In genomic region chr11:33016654-33017053, GRCh38 we compare ENCODE assay signal across 9 cellular contexts. TPM values are rescaled to one million over a fixed set of nuclear protein-coding genes. Genes with fewer than 3 reads are reported as not detected.
DNase-seq lines count a peak whose midpoint lies in the region; ATAC-seq, FAIRE-seq and TF ChIP-seq lines count a peak whose summit lies in the region.
"Had no signal": no experiment of that assay in that cellular context is flagged by ENCODE, and none has a peak within 500 bp of the region (broad histone marks: within the 10 kb centered on the region; RNA-seq: fewer than 3 reads in every experiment).

No MANE protein-coding gene starts in this region.

- peak overlapping the region in 1 of 2 donors; percentile 59 for H3K27ac ChIP-seq in kidney (ENCODE audit: low read depth in 2 of 2, low read length in 2 of 2)
- H3K27ac ChIP-seq in stomach smooth muscle (ENCODE audit: low read length): peak overlapping the region; percentile 46
- H3K27ac ChIP-seq: C4-2B had no signal

- peaks cover 4% of the 10 kb centered on the region for H3K36me3 Mint-ChIP-seq in activated CD4-positive, alpha-beta T cell treated with anti-CD3 and anti-CD28 coated beads, Interleukin-2, amount 10 ng/mL, durations not matched to agents 7 days and 5 days (ENCODE audit: low read depth)
- H3K36me3 Mint-ChIP-seq in activated naive CD8-positive, alpha-beta T cell: no peaks in the 10 kb centered on the region

- no peaks in the 10 kb centered on the region for H3K9me3 Mint-ChIP-seq in activated CD4-positive, alpha-beta T cell treated with anti-CD3 and anti-CD28 coated beads, Interleukin-2, amount 10 ng/mL, durations not matched to agents 7 days and 5 days
- no peaks in the 10 kb centered on the region for H3K9me3 Mint-ChIP-seq in activated naive CD8-positive, alpha-beta T cell (ENCODE audit: low read depth)

- H3K27ac Mint-ChIP-seq in activated CD4-positive, alpha-beta T cell treated with anti-CD3 and anti-CD28 coated beads, Interleukin-2, amount 10 ng/mL, durations not matched to agents 7 days and 5 days: no peak overlapping the region
- peak overlapping the region; percentile 41 for H3K27ac Mint-ChIP-seq in activated naive CD8-positive, alpha-beta T cell

- peaks cover 0 to 3% of the 10 kb centered on the region in 2 donors for H3K4me1 ChIP-seq in kidney (ENCODE audit: control insufficient read depth in 1 of 2, insufficient read depth in 1 of 2, low read depth in 1 of 2, low read length in 2 of 2)
- peaks cover 10% of the 10 kb centered on the region for H3K4me1 ChIP-seq in stomach smooth muscle (ENCODE audit: control insufficient read depth, insufficient read depth, low read length)

- no peaks in the 10 kb centered on the region for H3K36me3 ChIP-seq in kidney (ENCODE audit: control insufficient read depth in 1 of 2, insufficient read depth in 2 of 2, low read length in 2 of 2)
- no peaks in the 10 kb centered on the region for H3K36me3 ChIP-seq in stomach smooth muscle (ENCODE audit: control insufficient read depth in 2 of 2, insufficient read depth in 2 of 2, low read length in 2 of 2)

- H3K9ac ChIP-seq in kidney (ENCODE audit: low read length in 2 of 2): peak overlapping the region in 1 of 2 donors; percentile 16
- H3K9ac ChIP-seq in stomach smooth muscle (ENCODE audit: low read length in 2 of 2): peak overlapping the region; percentile 49 to 68

- POLR2A ChIA-PET in activated CD4-positive, alpha-beta T cell treated with anti-CD3 and anti-CD28 coated beads, Interleukin-2, amount 10 ng/mL, durations not matched to agents 7 days and 5 days (lab: Charles Lee): no interaction called here

- DNase-seq in activated CD4-positive, alpha-beta T cell treated with anti-CD3 and anti-CD28 coated beads, Interleukin-2, amount 10 ng/mL, durations not matched to agents 7 days and 5 days: no peak
- DNase-seq in activated CD4-positive, alpha-beta T cell treated with anti-CD3 and anti-CD28 coated beads for 4 hours: no peak
- DNase-seq in kidney (no peak), anterior cingulate cortex (lab: John Stamatoyannopoulos, UW) (no peak)

- no peak for TF ChIP-seq CTCF in kidney (IDR thresholded peaks at IDR 0.05; ENCODE audit: borderline replicate concordance, extremely low read depth, insufficient read depth)

- ATAC-seq in HG02840 (IDR thresholded peaks at IDR 0.05; ENCODE audit: low FRiP score, unreplicated experiment) (no peak), HG03460 (IDR thresholded peaks at IDR 0.05; ENCODE audit: unreplicated experiment) (no peak)

- peak overlapping the region; percentile 47 to 71 for H3K4me3 ChIP-seq in kidney (ENCODE audit: low read length in 2 of 2)
- peak overlapping the region; percentile 81 to 82 for H3K4me3 ChIP-seq in stomach smooth muscle (ENCODE audit: low read length in 2 of 2)

- CTCF ChIA-PET in activated CD4-positive, alpha-beta T cell treated with anti-CD3 and anti-CD28 coated beads, Interleukin-2, amount 10 ng/mL, durations not matched to agents 7 days and 5 days (lab: Charles Lee): interaction anchor here (1.1 to 1.6 kb wide), 2 partner anchors 15 to 23 kb away, joined by 3 to 5 read pairs; partner anchors contain the start of gene TCP11L1

- H3K4me3 Mint-ChIP-seq in activated CD4-positive, alpha-beta T cell treated with anti-CD3 and anti-CD28 coated beads, Interleukin-2, amount 10 ng/mL, durations not matched to agents 7 days and 5 days: peak overlapping the region; percentile 74
- H3K4me3 Mint-ChIP-seq in activated naive CD8-positive, alpha-beta T cell: peak overlapping the region; percentile 89

- FAIRE-seq in kidney (lab: Jason Lieb, UNC): no peak

- no peaks in the 10 kb centered on the region for H3K9me3 ChIP-seq in kidney (ENCODE audit: control insufficient read depth in 1 of 2, low read length in 2 of 2)
- H3K9me3 ChIP-seq in stomach smooth muscle (ENCODE audit: control insufficient read depth in 2 of 2, low read length in 2 of 2): no peaks in the 10 kb centered on the region

- H3K27me3 Mint-ChIP-seq in activated CD4-positive, alpha-beta T cell treated with anti-CD3 and anti-CD28 coated beads, Interleukin-2, amount 10 ng/mL, durations not matched to agents 7 days and 5 days: peaks cover 49% of the 10 kb centered on the region
- no peaks in the 10 kb centered on the region for H3K27me3 Mint-ChIP-seq in activated naive CD8-positive, alpha-beta T cell

- no peaks in the 10 kb centered on the region for H3K27me3 ChIP-seq in stomach smooth muscle (ENCODE audit: control insufficient read depth in 1 of 2, insufficient read depth in 2 of 2, low read length in 2 of 2)

- H3K4me1 Mint-ChIP-seq in activated CD4-positive, alpha-beta T cell treated with anti-CD3 and anti-CD28 coated beads, Interleukin-2, amount 10 ng/mL, durations not matched to agents 7 days and 5 days: peaks cover 22% of the 10 kb centered on the region
- peaks cover 55% of the 10 kb centered on the region for H3K4me1 Mint-ChIP-seq in activated naive CD8-positive, alpha-beta T cell (ENCODE audit: low read depth)

- intact Hi-C loops in kidney (cut with DNase I): no loop called here

RNA-seq across cellular contexts. Expression of gene DEPDC7, which starts 1.0 kb away (rescaled TPM):
- 1 to 10 TPM; 1.6 TPM for total RNA-seq in activated CD4-positive, alpha-beta T cell treated with anti-CD3 and anti-CD28 coated beads, Interleukin-2, amount 10 ng/mL, durations not matched to agents 7 days and 5 days
- total RNA-seq in kidney: 2.4 TPM
- 11.0 TPM for polyA plus RNA-seq in kidney (ENCODE audit: insufficient read depth, low read depth, low replicate concordance)

RNA-seq across cellular contexts. Expression of gene TCP11L1, which starts 22.7 kb away (rescaled TPM):
- 10 to 100 TPM; 13.8 to 14.7 TPM for total RNA-seq in activated CD4-positive, alpha-beta T cell treated with anti-CD3 and anti-CD28 coated beads, Interleukin-2, amount 10 ng/mL, durations not matched to agents 7 days and 5 days
- 17.9 TPM for total RNA-seq in kidney
- 4.0 TPM for polyA plus RNA-seq in kidney (ENCODE audit: insufficient read depth, low read depth, low replicate concordance)
